Comparison of ENCODE assay signal across 26 cellular contexts in genomic region chr2:118988706-118989105, GRCh38. TPM values are rescaled to one million over a fixed set of nuclear protein-coding genes. Genes with fewer than 3 reads are reported as not detected.
DNase-seq lines count a peak whose midpoint lies in the region; ATAC-seq, FAIRE-seq and TF ChIP-seq lines count a peak whose summit lies in the region.
"Had no signal": no experiment of that assay in that cellular context is flagged by ENCODE, and none has a peak within 500 bp of the region (broad histone marks: within the 10 kb centered on the region; RNA-seq: fewer than 3 reads in every experiment).

No MANE protein-coding gene starts in this region.

- H3K56ac ChIP-seq in H1 (replicated peaks; ENCODE audit: insufficient read length, low read depth, low read length): no peak overlapping the region

- ATAC-seq in Right ventricle myocardium superior (ENCODE audit: poor library complexity) (no peak), GM19455 (IDR thresholded peaks at IDR 0.05; ENCODE audit: unreplicated experiment) (no peak)
- ATAC-seq: A549, SK-N-SH treated with all-trans-retinoic acid at 6 μM for 48 hours had no signal

- H3K4ac ChIP-seq in H1 (replicated peaks; ENCODE audit: insufficient read length, low read depth, low read length): no peak overlapping the region

- no peaks in the 10 kb centered on the region for H3K23me2 ChIP-seq in H1 (ENCODE audit: low read depth, low read length)

- no peak overlapping the region for H3K14ac ChIP-seq in H1 (ENCODE audit: insufficient read length)

- no peak overlapping the region for H2AK5ac ChIP-seq in H1 (ENCODE audit: low read depth, low read length)

- no peak overlapping the region for H2BK120ac ChIP-seq in H1 (replicated peaks; ENCODE audit: low read depth, low read length)

- WGBS in H1 (ENCODE audit: extremely low coverage in 1 of 2, insufficient coverage in 1 of 2, insufficient read length in 1 of 2, insufficient replicate concordance in 2 of 2, low coverage in 1 of 2, low lambda C conversion rate in 2 of 2, missing lambda C conversion rate in 1 of 2), 2 experiments: 94% methylated on average over 5 of the region's 5 CpGs; no CpG with 5 or more reads in 1 of the 2 experiments

- POLR2A ChIA-PET in H1 (lab: Charles Lee; ENCODE audit: partially characterized antibody): no interaction called here

- no peak for FAIRE-seq in H1 (lab: Jason Lieb, UNC)
- FAIRE-seq: A549 had no signal

- intact Hi-C loops in cardiac septum (cut with DNase I) (no loop called here), Right ventricle myocardium superior (cut with DNase I) (no loop called here)

- H2BK12ac ChIP-seq in H1 (ENCODE audit: low read depth, low read length): no peak overlapping the region

- no peaks in the 10 kb centered on the region for H3K36me3 ChIP-seq in H1 (ENCODE audit: control insufficient read depth in 2 of 4, insufficient read depth in 4 of 4, low read length in 3 of 4)
- H3K36me3 ChIP-seq: SJCRH30 had no signal

- H3K4me2 ChIP-seq in H1 (ENCODE audit: insufficient read depth in 1 of 2, low read depth in 2 of 2, low read length in 2 of 2): no peak overlapping the region
- H3K4me2 ChIP-seq: A549 had no signal

- CTCF ChIA-PET in H1 (lab: Charles Lee; ENCODE audit: partially characterized antibody): interaction anchor here (0.9 to 1.4 kb wide), 2 partner anchors 10 to 16 kb away, joined by 3 to 5 read pairs; no protein-coding TSS in a partner anchor

- no peak overlapping the region for H4K91ac ChIP-seq in H1 (replicated peaks; ENCODE audit: insufficient read length, low read length)

- H2BK15ac ChIP-seq in H1 (ENCODE audit: low read length): no peak overlapping the region

- H3K9ac ChIP-seq in H1 (replicated peaks in 1 of 4; ENCODE audit: extremely low read depth in 1 of 4, low read depth in 3 of 4, low read length in 3 of 4): no peak overlapping the region
- H3K9ac ChIP-seq: BLaER1 treated with 17β-estradiol and CSF1 and Interleukin-3, amounts not matched to agents 10 nM and 100 nM had no signal

- DNase-seq in cardiac septum (ENCODE audit: low spot score) (peak; percentile 5), Right ventricle myocardium superior (no peak), H1 (ENCODE audit: low read depth in 1 of 2, low spot score in 2 of 2) (peak in 1 of 2 experiments; percentile 28), mesenteric fat pad (ENCODE audit: low spot score) (peak; percentile 37), ureter (ENCODE audit: low spot score) (peak; percentile 20), COR-L47 (lab: John Stamatoyannopoulos, UW) (no peak)
- DNase-seq in activated naive CD4-positive, alpha-beta T cell treated with Interleukin-2 at 50 U/mL for 16 hours: no peak
- DNase-seq: AML-193; CD4-positive, alpha-beta T cell; DMS53; GOT3; HCEC 1CT; NCI-H1048; NCI-H1417; NCI-H1694; NCI-H2029 treated with DMSO at 0.1 percent for 48 hours; NCI-H226; NCI-H510A treated with DMSO at 0.1 percent for 48 hours; SJCRH30 had no signal

- no peak overlapping the region for H2AFZ ChIP-seq in H1 (ENCODE audit: low read length)

- no peak overlapping the region for H4K5ac ChIP-seq in H1 (ENCODE audit: insufficient read length, low read depth, low read length)

- TF ChIP-seq RAD21 in H1 (IDR thresholded peaks at IDR 0.05 in 1 of 2, conservative IDR thresholded peaks at IDR 0.05 in 1 of 2; ENCODE audit: low read depth in 2 of 2, low read length in 2 of 2): no peak

- H4K20me1 ChIP-seq in H1 (replicated peaks in 1 of 2; ENCODE audit: control insufficient read depth in 1 of 2, insufficient read depth in 2 of 2, low read length in 2 of 2): no peaks in the 10 kb centered on the region

- H2BK5ac ChIP-seq in H1 (ENCODE audit: low read depth, low read length): no peak overlapping the region

- H3K79me2 ChIP-seq in H1 (ENCODE audit: control insufficient read depth in 1 of 2, insufficient read depth in 2 of 2, low read length in 2 of 2): no peaks in the 10 kb centered on the region

- H3K9me3 ChIP-seq in H1 (ENCODE audit: insufficient read depth in 2 of 2, low read depth in 1 of 2, low read length in 1 of 2): no peaks in the 10 kb centered on the region
- H3K9me3 ChIP-seq: SJCRH30 had no signal

- no peak for TF ChIP-seq CTCF in H1 (IDR thresholded peaks at IDR 0.05; ENCODE audit: control extremely low read depth in 1 of 3, insufficient read depth in 1 of 3, low read depth in 1 of 3, low read length in 3 of 3)

- no peak overlapping the region for H3K18ac ChIP-seq in H1 (ENCODE audit: extremely low read depth, low read length)

- no peak for TF ChIP-seq EP300 in H1 (IDR thresholded peaks at IDR 0.05; ENCODE audit: borderline replicate concordance in 1 of 2, low read depth in 2 of 2, low read length in 2 of 2)

- peak overlapping the region; percentile 13; the same call in 1 of the 2 replicates for H2BK20ac ChIP-seq in H1 (ENCODE audit: low read length)

- H3K4me3 ChIP-seq in H1 (ENCODE audit: extremely low read depth in 1 of 4, insufficient read depth in 2 of 4, low read depth in 3 of 4, low read length in 4 of 4): no peak overlapping the region
- H3K4me3 ChIP-seq: A549; BLaER1 treated with 17β-estradiol and CSF1 and Interleukin-3, amounts not matched to agents 10 nM and 100 nM; SJCRH30 had no signal

- no peak overlapping the region for H3K27ac ChIP-seq in H1 (ENCODE audit: low read depth, low read length)
- H3K27ac ChIP-seq: A549; BLaER1 treated with 17β-estradiol and CSF1 and Interleukin-3, amounts not matched to agents 10 nM and 100 nM; HL-60; SJCRH30 had no signal

- no peak for TF ChIP-seq POLR2A in H1 (IDR thresholded peaks at IDR 0.05; ENCODE audit: control extremely low read depth in 1 of 2, low read depth in 2 of 2, low read length in 2 of 2)

- no peaks in the 10 kb centered on the region for H3K79me1 ChIP-seq in H1 (ENCODE audit: low read depth, low read length)

- no peaks in the 10 kb centered on the region; a peak in 1 of 7 replicates for H3K4me1 ChIP-seq in H1 (replicated peaks in 1 of 4; ENCODE audit: control insufficient read depth in 3 of 4, insufficient read depth in 4 of 4, low read length in 3 of 4)
- H3K4me1 ChIP-seq: A549, SJCRH30 had no signal

- peak overlapping the region; percentile 18; the same call in 1 of the 2 replicates for H4K8ac ChIP-seq in H1 (ENCODE audit: extremely low read depth, insufficient read depth, low read length)

- no peaks in the 10 kb centered on the region for H3K27me3 ChIP-seq in H1 (replicated peaks in 1 of 4; ENCODE audit: control insufficient read depth in 3 of 4, extremely low read depth in 1 of 4, insufficient read depth in 3 of 4, low read length in 3 of 4)
- H3K27me3 ChIP-seq: BLaER1 treated with 17β-estradiol and CSF1 and Interleukin-3, amounts not matched to agents 10 nM and 100 nM had no signal

- no peak overlapping the region for H3K23ac ChIP-seq in H1 (ENCODE audit: insufficient read length)

TF ChIP-seq in H1, 55 proteins besides CTCF, POLR2A, EP300 and RAD21:
- TF ChIP-seq FOSL1 (IDR thresholded peaks at IDR 0.05; ENCODE audit: insufficient read depth, low read depth, low read length) (no peak), NRF1 (IDR thresholded peaks at IDR 0.05; ENCODE audit: low read depth, low read length) (no peak), HDAC6 (IDR thresholded peaks at IDR 0.05; ENCODE audit: low read depth, low read length) (no peak), RBBP5 (IDR thresholded peaks at IDR 0.05; ENCODE audit: borderline replicate concordance, low read depth, low read length) (no peak), TCF12 (IDR thresholded peaks at IDR 0.05; ENCODE audit: low read depth, low read length) (no peak), CTBP2 (IDR thresholded peaks at IDR 0.05; ENCODE audit: borderline replicate concordance, insufficient read depth, insufficient read length, low read length) (no peak), PHF8 (conservative IDR thresholded peaks at IDR 0.05; ENCODE audit: low read depth, low read length) (no peak), ASH2L (IDR thresholded peaks at IDR 0.05; ENCODE audit: low read length) (no peak), GABPA (IDR thresholded peaks at IDR 0.05; ENCODE audit: borderline replicate concordance, insufficient read depth, low read length) (no peak), SP2 (IDR thresholded peaks at IDR 0.05; ENCODE audit: low read length) (no peak), MAX (IDR thresholded peaks at IDR 0.05) (no peak)
- TF ChIP-seq, protein P1, sequence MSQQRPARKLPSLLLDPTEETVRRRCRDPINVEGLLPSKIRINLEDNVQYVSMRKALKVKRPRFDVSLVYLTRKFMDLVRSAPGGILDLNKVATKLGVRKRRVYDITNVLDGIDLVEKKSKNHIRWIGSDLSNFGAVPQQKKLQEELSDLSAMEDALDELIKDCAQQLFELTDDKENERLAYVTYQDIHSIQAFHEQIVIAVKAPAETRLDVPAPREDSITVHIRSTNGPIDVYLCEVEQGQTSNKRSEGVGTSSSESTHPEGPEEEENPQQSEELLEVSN (IDR thresholded peaks at IDR 0.05): no peak
- TF ChIP-seq, protein P2, sequence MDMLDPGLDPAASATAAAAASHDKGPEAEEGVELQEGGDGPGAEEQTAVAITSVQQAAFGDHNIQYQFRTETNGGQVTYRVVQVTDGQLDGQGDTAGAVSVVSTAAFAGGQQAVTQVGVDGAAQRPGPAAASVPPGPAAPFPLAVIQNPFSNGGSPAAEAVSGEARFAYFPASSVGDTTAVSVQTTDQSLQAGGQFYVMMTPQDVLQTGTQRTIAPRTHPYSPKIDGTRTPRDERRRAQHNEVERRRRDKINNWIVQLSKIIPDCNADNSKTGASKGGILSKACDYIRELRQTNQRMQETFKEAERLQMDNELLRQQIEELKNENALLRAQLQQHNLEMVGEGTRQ (IDR thresholded peaks at IDR 0.05; ENCODE audit: low read length): no peak

RNA-seq across cellular contexts. Expression of gene MARCO, which starts 46.7 kb away (rescaled TPM):
- total RNA-seq in cardiac septum: 0.92 TPM
- 15.0 TPM for total RNA-seq in Right ventricle myocardium superior
- total RNA-seq in H1 (2021; fragmentation: NEBNext Ultra II Directional; extraction: Animal tissue kit (Norgen Biotek cat#: 25700)): not detected in 2 replicates
- not detected in 2 replicates for polyA plus RNA-seq in H1 (2011; rRNA removed)
- polyA plus RNA-seq in H1 (2011; cell fraction: cytosol; rRNA removed): not detected
- not detected for polyA plus RNA-seq in H1 (2011; cell fraction: nucleus; rRNA removed)
- not detected in 4 replicates for polyA plus RNA-seq in H1 (2012, experiment 1 of 2)
- polyA plus RNA-seq in H1 (2012, experiment 2 of 2): not detected
- polyA plus RNA-seq in H1 (2013, experiment 1 of 2): not detected
- polyA plus RNA-seq in H1 (2013, experiment 2 of 2): not detected
- polyA minus RNA-seq in H1 (2011; rRNA and poly(A)+ RNA removed): not detected in 2 replicates
- polyA minus RNA-seq in H1 (2011; cell fraction: cytosol; rRNA and poly(A)+ RNA removed): not detected
- polyA minus RNA-seq in H1 (2011; cell fraction: nucleus; rRNA and poly(A)+ RNA removed): not detected
- 92.5 TPM for total RNA-seq in mesenteric fat pad
- 4.8 TPM for total RNA-seq in ureter
- total RNA-seq: Daoy, G401, SJCRH30 had no signal

Comparison
In these comparisons a context has a peak if more than half of its experiments do, and no peak if none do; other contexts are left out.
1. DNase-seq: peak in cardiac septum (single experiment), mesenteric fat pad (single experiment) and ureter (single experiment); none in Right ventricle myocardium superior (single experiment), activated naive CD4-positive, alpha-beta T cell treated with Interleukin-2 at 50 U/mL for 16 hours (single experiment) and COR-L47 (single experiment).